Comparison of ENCODE assay signal across 24 cellular contexts in genomic region chr10:125979976-125980375, GRCh38.
"Had no signal": no experiment of that assay in that cellular context is flagged by ENCODE, and none has a peak within 500 bp of the region (broad histone marks: within the 10 kb centered on the region; RNA-seq: fewer than 3 reads in every experiment).

No MANE protein-coding gene starts in this region.

- DNase-seq: activated B cell treated with CpG ODN at 0.5 μM for 24 hours; activated CD4-positive, alpha-beta T cell treated with anti-CD3 and anti-CD28 coated beads for 48 hours; activated CD4-positive, alpha-beta T cell treated with anti-CD3 and anti-CD28 coated beads, Interleukin-2, amount 50 U/mL, for 1 hour; activated CD4-positive, alpha-beta T cell treated with anti-CD3 and anti-CD28 coated beads, Interleukin-2, amount 50 U/mL, for 48 hours; activated CD8-positive, alpha-beta memory T cell treated with anti-CD3 and anti-CD28 coated beads for 24 hours; activated CD8-positive, alpha-beta T cell treated with anti-CD3 and anti-CD28 coated beads for 36 hours; activated effector memory CD4-positive, alpha-beta T cell treated with Interleukin-2 at 50 U/mL for 16 hours; activated gamma-delta T cell treated with Interleukin-2 at 50 U/mL for 16 hours; activated naive CD4-positive, alpha-beta T cell treated with anti-CD3 and anti-CD28 coated beads, Interleukin-2, amount 50 U/mL, for 16 hours; activated naive CD4-positive, alpha-beta T cell treated with Interleukin-2 at 50 U/mL for 16 hours; activated T-cell treated with anti-CD3 and anti-CD28 coated beads, Interleukin-2, amount 50 U/mL, for 4 hours; amniotic stem cell; anterior cingulate cortex; body of pancreas; cortex of kidney; dermis blood vessel endothelial cell; effector CD4-positive, alpha-beta T cell; esophagus squamous epithelium; T-helper 17 cell; T1000; WERI-Rb-1 had no signal

- H3K27ac ChIP-seq: body of pancreas, epithelial cell of prostate, esophagus squamous epithelium, WERI-Rb-1 had no signal

- H3K4me1 ChIP-seq: body of pancreas, esophagus squamous epithelium had no signal

- ATAC-seq: activated CD4-positive, CD25-positive, alpha-beta regulatory T cell treated with anti-CD3 and anti-CD28 coated beads, Interleukin-2, amount 50 U/mL, for 24 hours; activated CD8-positive, alpha-beta T cell treated with anti-CD3 and anti-CD28 coated beads for 36 hours; activated T-cell treated with anti-CD3 and anti-CD28 coated beads, Interleukin-2, amount 50 U/mL, for 4 hours; activated T-helper 17 cell treated with anti-CD3 and anti-CD28 coated beads, Interleukin-2, amount 50 U/mL, for 72 hours; body of pancreas; T-helper 17 cell had no signal

- H3K4me3 ChIP-seq: body of pancreas, esophagus squamous epithelium had no signal

- H3K27me3 ChIP-seq: body of pancreas, esophagus squamous epithelium had no signal

- H3K9me3 ChIP-seq: body of pancreas, esophagus squamous epithelium had no signal

- H3K36me3 ChIP-seq: esophagus squamous epithelium, WERI-Rb-1 had no signal
